In the genomic region with DNA sequence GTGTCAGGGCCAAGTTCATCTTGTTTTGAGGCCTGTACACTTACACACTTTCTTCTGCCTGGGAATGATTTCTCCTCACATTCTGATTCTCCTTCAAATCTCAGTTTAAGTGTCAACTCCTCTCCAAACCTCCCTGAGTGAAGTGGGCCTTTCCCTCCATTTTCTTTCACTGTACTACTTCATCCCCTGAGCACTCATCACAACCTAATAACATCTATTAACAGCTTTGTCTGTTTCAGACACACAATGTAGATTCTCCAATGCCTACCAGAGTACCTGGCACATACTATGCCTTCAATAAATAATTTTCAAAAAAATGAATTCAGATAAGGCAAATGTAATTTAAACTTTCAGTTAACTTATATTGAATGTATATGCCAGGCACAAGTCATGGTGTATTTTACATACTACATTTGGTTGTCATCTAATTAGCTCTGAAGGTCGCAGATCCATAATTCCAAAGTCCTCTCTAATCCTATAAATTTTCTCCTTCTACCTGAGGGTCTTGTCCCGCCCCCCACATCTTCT, we compare ENCODE assay signal across 8 cellular contexts. TPM values are rescaled to one million over a fixed set of nuclear protein-coding genes. Genes with fewer than 3 reads are reported as not detected.
A peak's percentile ranks its signal among the peaks of the same experiment; 100 is the strongest.
DNase-seq lines count a peak whose midpoint lies in the region; ATAC-seq and TF ChIP-seq lines count a peak whose summit lies in the region.

No MANE protein-coding gene starts in this region.

- no peak for DNase-seq in T-helper 1 cell
- no peak for DNase-seq in brain microvascular endothelial cell
- DNase-seq in mucosa of descending colon, result no peak
- DNase-seq in stimulated activated naive CD4-positive, alpha-beta T cell (lab: John Stamatoyannopoulos, UW), result no peak
- DNase-seq in stimulated activated CD4-positive, alpha-beta T cell treated with anti-CD3 and anti-CD28 coated beads, Interleukin-4, amount 100 ng/mL, for 1 hour, result no peak

- ATAC-seq in HG03520 (IDR thresholded peaks at IDR 0.05; ENCODE audit: unreplicated experiment) (peak; percentile 9), mucosa of descending colon (no peak), GM18517 (IDR thresholded peaks at IDR 0.05; ENCODE audit: unreplicated experiment) (no peak)

- H3K4me1 Mint-ChIP-seq in T-helper 1 cell treated with Interleukin-12 subunit alpha and Interleukin-12 subunit beta and Interleukin-4 antibody, amounts not matched to agents 30 μg/mL and 1 μg/mL, for 36 hours (ENCODE audit: low read depth), result peaks cover 20% of the 10 kb centered on the region

- H3K36me3 ChIP-seq in brain microvascular endothelial cell (replicated peaks), result no peaks in the 10 kb centered on the region
- H3K36me3 ChIP-seq in mucosa of descending colon (ENCODE audit: low read depth), result no peaks in the 10 kb centered on the region

- peaks cover 9% of the 10 kb centered on the region for H3K36me3 Mint-ChIP-seq in T-helper 1 cell treated with Interleukin-12 subunit alpha and Interleukin-12 subunit beta and Interleukin-4 antibody, amounts not matched to agents 30 μg/mL and 1 μg/mL, for 36 hours (ENCODE audit: low read depth)

- H3K9me3 ChIP-seq in mucosa of descending colon, result no peaks in the 10 kb centered on the region

- intact Hi-C loops in mucosa of descending colon (cut with DNase I, micrococcal nuclease), result no loop called here

- no peaks in the 10 kb centered on the region for H3K27me3 ChIP-seq in brain microvascular endothelial cell (replicated peaks)

- H3K4me3 Mint-ChIP-seq in T-helper 1 cell treated with Interleukin-12 subunit alpha and Interleukin-12 subunit beta and Interleukin-4 antibody, amounts not matched to agents 30 μg/mL and 1 μg/mL, for 36 hours, result peak overlapping the region; percentile 92

- peaks cover 7% of the 10 kb centered on the region for H3K4me1 ChIP-seq in mucosa of descending colon (ENCODE audit: low read depth)

- H3K27ac ChIP-seq in brain microvascular endothelial cell, result no peak overlapping the region

- peaks cover 6% of the 10 kb centered on the region for H3K9me3 Mint-ChIP-seq in T-helper 1 cell treated with Interleukin-12 subunit alpha and Interleukin-12 subunit beta and Interleukin-4 antibody, amounts not matched to agents 30 μg/mL and 1 μg/mL, for 36 hours

- no peak for TF ChIP-seq CTCF in brain microvascular endothelial cell (IDR thresholded peaks at IDR 0.05; ENCODE audit: low read depth, low read length, missing control alignments)
- TF ChIP-seq CTCF in mucosa of descending colon (IDR thresholded peaks at IDR 0.05), result no peak

- in situ Hi-C loops in brain microvascular endothelial cell (cut with HindIII; ENCODE audit: low pct_ligation_motif_present, low sequenced_read_pairs), result no loop called here

- H3K27ac Mint-ChIP-seq in T-helper 1 cell treated with Interleukin-12 subunit alpha and Interleukin-12 subunit beta and Interleukin-4 antibody, amounts not matched to agents 30 μg/mL and 1 μg/mL, for 36 hours, result peak overlapping the region; percentile 79

- H3K4me3 ChIP-seq in brain microvascular endothelial cell (ENCODE audit: low read depth, low read length) (peak overlapping the region; percentile 95), mucosa of descending colon (peak overlapping the region; percentile 94)

- peaks cover 6% of the 10 kb centered on the region for H3K27me3 Mint-ChIP-seq in T-helper 1 cell treated with Interleukin-12 subunit alpha and Interleukin-12 subunit beta and Interleukin-4 antibody, amounts not matched to agents 30 μg/mL and 1 μg/mL, for 36 hours (ENCODE audit: low read depth)

RNA-seq across cellular contexts. Expression of gene COG6, which starts 0.4 kb away (rescaled TPM):
- total RNA-seq in mucosa of descending colon, result 10 to 100 TPM; 24.7 to 30.4 (median 27.4) TPM

RNA-seq across cellular contexts. Expression of gene LHFPL6, which starts 52.1 kb away (rescaled TPM):
- 10 to 100 TPM in 1 of 3 donors, 1 to 10 TPM in 2; 4.9 to 26.1 (median 8.3) TPM for total RNA-seq in mucosa of descending colon
